ENCODE assay signal across 8 cellular contexts in the genomic region with DNA sequence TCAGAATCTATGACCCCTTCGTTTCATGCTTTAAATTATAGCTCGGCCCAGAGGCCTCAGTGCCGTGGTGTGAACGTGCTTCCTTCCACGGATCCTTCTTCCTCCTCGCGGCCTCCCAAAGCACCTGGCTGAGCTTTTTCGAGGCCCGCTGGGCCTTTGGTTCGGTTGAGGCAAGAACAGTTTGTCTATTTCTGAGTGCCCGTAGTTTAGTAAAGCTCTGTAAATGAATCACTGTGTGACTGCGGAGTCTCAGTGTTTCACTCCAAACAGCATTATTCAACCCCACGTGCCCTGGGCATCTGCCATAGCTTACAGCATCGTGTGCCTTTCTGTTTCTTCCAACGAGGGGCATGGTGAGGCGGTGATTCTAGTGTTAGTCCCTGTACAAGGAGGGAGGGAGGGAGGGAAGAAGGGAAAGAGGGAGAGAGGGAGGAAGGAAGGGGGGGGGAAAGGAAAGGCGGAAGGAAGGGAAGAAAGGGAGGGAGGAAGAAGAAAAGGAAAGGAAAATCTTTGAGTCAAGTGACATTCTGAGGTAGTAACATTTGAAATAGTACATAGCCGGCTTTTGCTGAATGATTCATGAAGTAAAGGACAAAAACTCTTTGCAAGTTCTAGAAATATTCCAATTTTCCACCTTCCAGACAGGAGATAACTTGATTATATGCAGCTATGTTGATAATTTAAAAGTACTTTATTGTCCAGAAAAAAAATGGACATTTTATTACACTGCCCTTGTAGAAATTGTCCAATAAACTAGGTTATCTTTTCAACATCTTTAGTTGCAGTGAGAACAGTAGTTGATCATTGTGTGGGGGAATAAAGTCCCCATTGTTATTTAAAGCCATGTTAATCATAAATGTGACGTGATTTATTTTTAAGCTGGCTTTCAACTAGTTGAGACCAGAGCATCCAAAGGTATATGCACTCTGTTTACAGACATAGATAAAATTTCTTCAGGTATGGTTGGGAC. TPM values are rescaled to one million over a fixed set of nuclear protein-coding genes. Genes with fewer than 3 reads are reported as not detected.
DNase-seq lines count a peak whose midpoint lies in the region; ATAC-seq and TF ChIP-seq lines count a peak whose summit lies in the region.

No MANE protein-coding gene starts in this region.

- H3K4me3 ChIP-seq in HCT116 (replicated peaks in 1 of 2; ENCODE audit: low read depth in 1 of 2, low read length in 2 of 2) (peak overlapping the region; percentile 53 to 65), SJSA1 (peak overlapping the region; percentile 36)

- ATAC-seq in HCT116 (no peak), HG02678 (IDR thresholded peaks at IDR 0.05; ENCODE audit: unreplicated experiment) (no peak)

- POLR2A ChIA-PET in HCT116 (lab: Charles Lee), result interaction anchor here (1.3 to 1.8 kb wide), 3 partner anchors 12 to 141 kb away, joined by 3 to 10 read pairs (median 6); no protein-coding TSS in a partner anchor

- TF ChIP-seq CTCF in HCT116 (IDR thresholded peaks at IDR 0.05 in 2 of 3, conservative IDR thresholded peaks at IDR 0.05 in 1 of 3; ENCODE audit: borderline replicate concordance in 1 of 3, insufficient read depth in 1 of 3, low read depth in 2 of 3, low read length in 2 of 3), result no peak

- H3K9me3 ChIP-seq in HCT116 (ENCODE audit: control insufficient read depth in 1 of 2, insufficient read depth in 1 of 2, low read depth in 1 of 2, low read length in 2 of 2) (no peaks in the 10 kb centered on the region), SJSA1 (replicated peaks) (no peaks in the 10 kb centered on the region)

- CTCF ChIA-PET in HCT116 (lab: Charles Lee), result interaction anchor here (1.8 kb wide), 1 partner anchor 10 kb away, joined by 5 read pairs; no protein-coding TSS in a partner anchor

- H3K27ac ChIP-seq in HCT116 (ENCODE audit: low read depth, low read length) (peak overlapping the region; percentile 55; the same call in 1 of the 2 replicates), SJSA1 (no peak overlapping the region)

- no TSS peak for BruUV-seq in HCT116 (replicated peaks; lab: Mats Ljungman, UMichigan)

- intact Hi-C loops in HCT116 (cut with micrococcal nuclease), result no loop called here

- H3K4me1 ChIP-seq in HCT116 (ENCODE audit: control insufficient read depth in 1 of 2, insufficient read depth in 2 of 2, low read length in 2 of 2), result peaks cover 0 to 20% of the 10 kb centered on the region in 2 experiments; a peak in 2 of 4 replicates
- H3K4me1 ChIP-seq in SJSA1 (replicated peaks), result peaks cover 19% of the 10 kb centered on the region

- no peak for TF ChIP-seq POLR2A in HCT116 (IDR thresholded peaks at IDR 0.05; ENCODE audit: borderline replicate concordance, extremely low read depth, insufficient read depth, insufficient read length)

- peak overlapping the region; percentile 57 for H3K9ac ChIP-seq in HCT116 (ENCODE audit: low read length)

- RAD21 ChIA-PET in HCT116 (lab: Charles Lee; ENCODE audit: low non-redundant PET in 1 of 2, low total read pairs in 2 of 2, uncharacterized antibody in 2 of 2, unreplicated experiment in 2 of 2), result no interaction called here

- H3K36me3 ChIP-seq in HCT116 (ENCODE audit: control insufficient read depth in 1 of 2, insufficient read depth in 2 of 2, low read length in 2 of 2) (no peaks in the 10 kb centered on the region), SJSA1 (no peaks in the 10 kb centered on the region)

- no peaks in the 10 kb centered on the region for H3K79me2 ChIP-seq in HCT116 (ENCODE audit: insufficient read depth, low read length)

- TF ChIP-seq RAD21 in HCT116 (IDR thresholded peaks at IDR 0.05; ENCODE audit: low read depth), result no peak

- DNase-seq in AG08396 (ENCODE audit: low spot score) (peak; percentile 45), HCT116 (ENCODE audit: low read depth, low spot score) (no peak), SJSA1 (ENCODE audit: low read depth in 1 of 2, low spot score in 2 of 2) (no peak), dermis blood vessel endothelial cell (peak; percentile 4), medulla oblongata (ENCODE audit: extremely low spot score) (peak; percentile 89), stromal cell of bone marrow (ENCODE audit: low read depth) (peak; percentile 76), NCI-H774 (lab: John Stamatoyannopoulos, UW) (no peak)

- H3K9me2 ChIP-seq in HCT116 (ENCODE audit: insufficient read depth), result no peaks in the 10 kb centered on the region

- H3K4me2 ChIP-seq in HCT116 (ENCODE audit: low read length), result peak overlapping the region; percentile 91

- no peak overlapping the region for H2AFZ ChIP-seq in HCT116 (ENCODE audit: low read depth, low read length, poor library complexity, severe bottlenecking)

- no peaks in the 10 kb centered on the region for H3K27me3 ChIP-seq in HCT116 (ENCODE audit: insufficient read depth, low read length)
- H3K27me3 ChIP-seq in SJSA1 (replicated peaks), result peaks cover 53% of the 10 kb centered on the region

- H4K20me1 ChIP-seq in HCT116 (ENCODE audit: insufficient read depth), result no peaks in the 10 kb centered on the region

TF ChIP-seq in HCT116, 20 proteins besides CTCF, POLR2A, EP300 and RAD21:
- TF ChIP-seq ZFX (IDR thresholded peaks at IDR 0.05) (peak; percentile 40), SIN3A (IDR thresholded peaks at IDR 0.05; ENCODE audit: low read depth) (no peak)
- TF ChIP-seq, protein P1, sequence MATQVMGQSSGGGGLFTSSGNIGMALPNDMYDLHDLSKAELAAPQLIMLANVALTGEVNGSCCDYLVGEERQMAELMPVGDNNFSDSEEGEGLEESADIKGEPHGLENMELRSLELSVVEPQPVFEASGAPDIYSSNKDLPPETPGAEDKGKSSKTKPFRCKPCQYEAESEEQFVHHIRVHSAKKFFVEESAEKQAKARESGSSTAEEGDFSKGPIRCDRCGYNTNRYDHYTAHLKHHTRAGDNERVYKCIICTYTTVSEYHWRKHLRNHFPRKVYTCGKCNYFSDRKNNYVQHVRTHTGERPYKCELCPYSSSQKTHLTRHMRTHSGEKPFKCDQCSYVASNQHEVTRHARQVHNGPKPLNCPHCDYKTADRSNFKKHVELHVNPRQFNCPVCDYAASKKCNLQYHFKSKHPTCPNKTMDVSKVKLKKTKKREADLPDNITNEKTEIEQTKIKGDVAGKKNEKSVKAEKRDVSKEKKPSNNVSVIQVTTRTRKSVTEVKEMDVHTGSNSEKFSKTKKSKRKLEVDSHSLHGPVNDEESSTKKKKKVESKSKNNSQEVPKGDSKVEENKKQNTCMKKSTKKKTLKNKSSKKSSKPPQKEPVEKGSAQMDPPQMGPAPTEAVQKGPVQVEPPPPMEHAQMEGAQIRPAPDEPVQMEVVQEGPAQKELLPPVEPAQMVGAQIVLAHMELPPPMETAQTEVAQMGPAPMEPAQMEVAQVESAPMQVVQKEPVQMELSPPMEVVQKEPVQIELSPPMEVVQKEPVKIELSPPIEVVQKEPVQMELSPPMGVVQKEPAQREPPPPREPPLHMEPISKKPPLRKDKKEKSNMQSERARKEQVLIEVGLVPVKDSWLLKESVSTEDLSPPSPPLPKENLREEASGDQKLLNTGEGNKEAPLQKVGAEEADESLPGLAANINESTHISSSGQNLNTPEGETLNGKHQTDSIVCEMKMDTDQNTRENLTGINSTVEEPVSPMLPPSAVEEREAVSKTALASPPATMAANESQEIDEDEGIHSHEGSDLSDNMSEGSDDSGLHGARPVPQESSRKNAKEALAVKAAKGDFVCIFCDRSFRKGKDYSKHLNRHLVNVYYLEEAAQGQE (IDR thresholded peaks at IDR 0.05; ENCODE audit: low read depth), result no peak

RNA-seq across cellular contexts. Expression of a gene that starts 1.2 kb away (rescaled TPM):
- total RNA-seq in HCT116 (2021; ENCODE audit: unreplicated experiment) (4.6 TPM), dermis blood vessel endothelial cell (not detected in 2 replicates)
- polyA plus RNA-seq in HCT116 (2012), result 2.5 and 3.8 TPM in 2 replicates
- 0.16 TPM in 1 of 2 replicates, not detected in the other for total RNA-seq in SJSA1 (2014; rRNA removed; shearing (Covaris generic))

Comparison
In these comparisons a context has a peak if more than half of its experiments do, and no peak if none do; other contexts are left out.
1. DNase-seq: peak in AG08396 (single experiment), dermis blood vessel endothelial cell (single experiment), medulla oblongata (single experiment) and stromal cell of bone marrow (single experiment); none in HCT116 (single experiment), SJSA1 (0 of 2) and NCI-H774 (single experiment).